Comparison of ENCODE assay signal across 1 cellular context in the genomic region with DNA sequence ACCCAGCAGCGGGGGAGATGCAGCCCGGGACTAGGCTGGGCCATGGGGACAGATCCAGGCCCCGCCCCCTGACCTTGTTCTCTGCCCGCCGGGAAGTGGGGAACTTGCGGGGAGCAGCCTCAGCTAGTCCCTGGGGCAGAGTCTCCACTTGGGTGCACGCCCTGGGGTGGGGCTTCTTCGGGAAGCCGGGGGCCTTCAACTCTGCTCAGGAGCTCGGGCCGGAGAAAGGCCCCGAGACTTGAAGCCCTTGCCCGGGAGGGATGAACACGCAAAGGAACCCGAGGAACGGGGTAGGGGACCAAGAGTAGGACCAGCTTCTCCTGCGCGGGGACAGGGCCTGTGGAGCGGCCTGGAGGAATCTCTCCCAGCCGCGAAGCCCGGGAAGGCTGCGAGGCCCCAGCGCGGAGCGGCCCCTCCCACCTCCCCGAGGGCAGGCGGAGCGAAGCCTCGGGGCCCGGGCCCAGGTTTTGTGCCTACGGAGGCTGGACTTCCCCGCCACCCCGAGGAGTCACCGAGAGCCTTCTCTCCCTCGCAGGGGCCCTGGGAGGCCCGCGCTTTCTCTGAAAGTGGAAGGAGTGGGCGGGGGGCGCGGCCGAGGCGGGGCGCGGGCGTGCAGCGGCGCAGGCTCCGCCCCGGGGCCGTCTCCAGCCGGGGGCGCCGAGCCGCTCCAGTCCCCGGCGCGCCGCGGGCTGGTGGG.
A peak's percentile ranks its signal among the peaks of the same experiment; 100 is the strongest.
TF ChIP-seq lines count a peak whose summit lies in the region.

A gene (plus strand): TSS at position 670 of the 697 bp plus-strand sequence. CDS start 54 bp downstream, outside the sequence.

TF ChIP-seq in K562, 482 proteins besides CTCF, POLR2A, EP300 and RAD21 (continued from another document):
- TF ChIP-seq ARID1B (IDR thresholded peaks at IDR 0.05) = 0 out of 2 replicates have a peak, but pooled peaks have one; percentile 32
- no peak for TF ChIP-seq NELFE (IDR thresholded peaks at IDR 0.05; ENCODE audit: insufficient read depth, insufficient read length)
- TF ChIP-seq, protein P1, sequence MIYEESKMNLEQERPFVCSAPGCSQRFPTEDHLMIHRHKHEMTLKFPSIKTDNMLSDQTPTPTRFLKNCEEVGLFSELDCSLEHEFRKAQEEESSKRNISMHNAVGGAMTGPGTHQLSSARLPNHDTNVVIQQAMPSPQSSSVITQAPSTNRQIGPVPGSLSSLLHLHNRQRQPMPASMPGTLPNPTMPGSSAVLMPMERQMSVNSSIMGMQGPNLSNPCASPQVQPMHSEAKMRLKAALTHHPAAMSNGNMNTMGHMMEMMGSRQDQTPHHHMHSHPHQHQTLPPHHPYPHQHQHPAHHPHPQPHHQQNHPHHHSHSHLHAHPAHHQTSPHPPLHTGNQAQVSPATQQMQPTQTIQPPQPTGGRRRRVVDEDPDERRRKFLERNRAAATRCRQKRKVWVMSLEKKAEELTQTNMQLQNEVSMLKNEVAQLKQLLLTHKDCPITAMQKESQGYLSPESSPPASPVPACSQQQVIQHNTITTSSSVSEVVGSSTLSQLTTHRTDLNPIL (CRISPR knock-in tag; IDR thresholded peaks at IDR 0.05) = no peak
- TF ChIP-seq, protein P2, sequence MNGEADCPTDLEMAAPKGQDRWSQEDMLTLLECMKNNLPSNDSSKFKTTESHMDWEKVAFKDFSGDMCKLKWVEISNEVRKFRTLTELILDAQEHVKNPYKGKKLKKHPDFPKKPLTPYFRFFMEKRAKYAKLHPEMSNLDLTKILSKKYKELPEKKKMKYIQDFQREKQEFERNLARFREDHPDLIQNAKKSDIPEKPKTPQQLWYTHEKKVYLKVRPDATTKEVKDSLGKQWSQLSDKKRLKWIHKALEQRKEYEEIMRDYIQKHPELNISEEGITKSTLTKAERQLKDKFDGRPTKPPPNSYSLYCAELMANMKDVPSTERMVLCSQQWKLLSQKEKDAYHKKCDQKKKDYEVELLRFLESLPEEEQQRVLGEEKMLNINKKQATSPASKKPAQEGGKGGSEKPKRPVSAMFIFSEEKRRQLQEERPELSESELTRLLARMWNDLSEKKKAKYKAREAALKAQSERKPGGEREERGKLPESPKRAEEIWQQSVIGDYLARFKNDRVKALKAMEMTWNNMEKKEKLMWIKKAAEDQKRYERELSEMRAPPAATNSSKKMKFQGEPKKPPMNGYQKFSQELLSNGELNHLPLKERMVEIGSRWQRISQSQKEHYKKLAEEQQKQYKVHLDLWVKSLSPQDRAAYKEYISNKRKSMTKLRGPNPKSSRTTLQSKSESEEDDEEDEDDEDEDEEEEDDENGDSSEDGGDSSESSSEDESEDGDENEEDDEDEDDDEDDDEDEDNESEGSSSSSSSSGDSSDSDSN (IDR thresholded peaks at IDR 0.05; ENCODE audit: borderline replicate concordance in 1 of 2, low read depth in 2 of 2, low read length in 2 of 2) = peak; percentile 88 to 90; a peak in 2 of 4 replicates
- no peak for TF ChIP-seq TFAM (CRISPR knock-in tag; conservative IDR thresholded peaks at IDR 0.05)
- TF ChIP-seq, protein P3, sequence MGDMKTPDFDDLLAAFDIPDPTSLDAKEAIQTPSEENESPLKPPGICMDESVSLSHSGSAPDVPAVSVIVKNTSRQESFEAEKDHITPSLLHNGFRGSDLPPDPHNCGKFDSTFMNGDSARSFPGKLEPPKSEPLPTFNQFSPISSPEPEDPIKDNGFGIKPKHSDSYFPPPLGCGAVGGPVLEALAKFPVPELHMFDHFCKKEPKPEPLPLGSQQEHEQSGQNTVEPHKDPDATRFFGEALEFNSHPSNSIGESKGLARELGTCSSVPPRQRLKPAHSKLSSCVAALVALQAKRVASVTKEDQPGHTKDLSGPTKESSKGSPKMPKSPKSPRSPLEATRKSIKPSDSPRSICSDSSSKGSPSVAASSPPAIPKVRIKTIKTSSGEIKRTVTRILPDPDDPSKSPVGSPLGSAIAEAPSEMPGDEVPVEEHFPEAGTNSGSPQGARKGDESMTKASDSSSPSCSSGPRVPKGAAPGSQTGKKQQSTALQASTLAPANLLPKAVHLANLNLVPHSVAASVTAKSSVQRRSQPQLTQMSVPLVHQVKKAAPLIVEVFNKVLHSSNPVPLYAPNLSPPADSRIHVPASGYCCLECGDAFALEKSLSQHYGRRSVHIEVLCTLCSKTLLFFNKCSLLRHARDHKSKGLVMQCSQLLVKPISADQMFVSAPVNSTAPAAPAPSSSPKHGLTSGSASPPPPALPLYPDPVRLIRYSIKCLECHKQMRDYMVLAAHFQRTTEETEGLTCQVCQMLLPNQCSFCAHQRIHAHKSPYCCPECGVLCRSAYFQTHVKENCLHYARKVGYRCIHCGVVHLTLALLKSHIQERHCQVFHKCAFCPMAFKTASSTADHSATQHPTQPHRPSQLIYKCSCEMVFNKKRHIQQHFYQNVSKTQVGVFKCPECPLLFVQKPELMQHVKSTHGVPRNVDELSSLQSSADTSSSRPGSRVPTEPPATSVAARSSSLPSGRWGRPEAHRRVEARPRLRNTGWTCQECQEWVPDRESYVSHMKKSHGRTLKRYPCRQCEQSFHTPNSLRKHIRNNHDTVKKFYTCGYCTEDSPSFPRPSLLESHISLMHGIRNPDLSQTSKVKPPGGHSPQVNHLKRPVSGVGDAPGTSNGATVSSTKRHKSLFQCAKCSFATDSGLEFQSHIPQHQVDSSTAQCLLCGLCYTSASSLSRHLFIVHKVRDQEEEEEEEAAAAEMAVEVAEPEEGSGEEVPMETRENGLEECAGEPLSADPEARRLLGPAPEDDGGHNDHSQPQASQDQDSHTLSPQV (IDR thresholded peaks at IDR 0.05) = 0 out of 2 replicates have a peak, but pooled peaks have one; percentile 47
- TF ChIP-seq NRF1 (conservative IDR thresholded peaks at IDR 0.05 in 1 of 2, IDR thresholded peaks at IDR 0.05 in 1 of 2) = peak; percentile 73 to 78
- TF ChIP-seq ILK (tag; IDR thresholded peaks at IDR 0.05; ENCODE audit: borderline replicate concordance, low read depth) = no peak
